16 cellular contexts compared by ENCODE assay signal in the genomic region with DNA sequence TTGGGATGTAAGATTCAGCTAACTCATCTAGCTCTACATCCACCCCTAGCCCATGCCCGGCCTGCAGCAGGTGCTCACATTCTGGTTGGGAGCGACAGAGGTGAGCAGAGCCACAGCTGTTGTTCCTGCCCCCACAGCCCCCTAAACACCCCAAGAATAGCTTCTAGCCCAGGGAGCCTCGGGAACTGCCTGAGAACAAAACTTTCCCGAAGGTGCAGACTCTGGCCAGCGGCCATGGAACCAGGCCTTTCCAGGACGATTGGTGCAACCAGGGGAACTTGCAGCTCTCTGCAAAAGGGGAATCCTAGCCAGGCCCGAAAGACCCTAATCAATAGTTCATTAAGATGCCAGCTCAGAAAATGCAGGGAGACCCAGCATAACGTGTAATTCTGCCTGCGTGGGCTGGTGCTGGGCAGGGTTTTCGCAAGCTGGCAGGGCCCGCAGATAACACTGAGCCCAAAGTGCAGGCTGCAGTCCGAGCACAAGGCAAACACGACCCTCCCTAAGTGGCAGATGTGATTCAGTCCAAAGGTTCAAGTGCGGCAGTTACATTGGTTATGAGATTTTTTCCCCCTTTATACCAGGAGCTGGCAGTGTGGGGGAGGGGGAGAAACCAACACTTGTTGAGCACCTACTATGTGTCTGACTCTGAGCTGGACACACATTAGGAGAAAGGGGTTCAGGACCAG.
"Had no signal": no experiment of that assay in that cellular context is flagged by ENCODE, and none has a peak within 500 bp of the region (broad histone marks: within the 10 kb centered on the region; RNA-seq: fewer than 3 reads in every experiment).

No MANE protein-coding gene starts in this region.

- H3K4me3 ChIP-seq: esophagus squamous epithelium, right atrium auricular region, smooth muscle cell, upper lobe of right lung had no signal

- H3K36me3 ChIP-seq: esophagus squamous epithelium, right atrium auricular region, upper lobe of right lung had no signal

- H3K4me1 Mint-ChIP-seq: immature natural killer cell; stimulated activated effector memory CD8-positive, alpha-beta T cell treated with anti-CD3 and anti-CD28 coated beads, Interleukin-12 subunit alpha, Interleukin-12 subunit beta, amount 100 ng/mL, for 72 hours had no signal

- H3K4me3 Mint-ChIP-seq: activated naive CD8-positive, alpha-beta T cell; immature natural killer cell; stimulated activated effector memory CD8-positive, alpha-beta T cell treated with anti-CD3 and anti-CD28 coated beads, Interleukin-12 subunit alpha, Interleukin-12 subunit beta, amount 100 ng/mL, for 72 hours; T-helper 2 cell treated with Interferon-gamma antibody and Interleukin-4, amounts not matched to agents 5 μg/mL and 100 μg/mL, for 36 hours had no signal

- H3K27me3 ChIP-seq: esophagus squamous epithelium, right atrium auricular region, upper lobe of right lung had no signal

- H3K27ac Mint-ChIP-seq: activated naive CD8-positive, alpha-beta T cell; immature natural killer cell; stimulated activated effector memory CD8-positive, alpha-beta T cell treated with anti-CD3 and anti-CD28 coated beads, Interleukin-12 subunit alpha, Interleukin-12 subunit beta, amount 100 ng/mL, for 72 hours; T-helper 2 cell treated with Interferon-gamma antibody and Interleukin-4, amounts not matched to agents 5 μg/mL and 100 μg/mL, for 36 hours had no signal

- H3K27ac ChIP-seq: esophagus squamous epithelium, right atrium auricular region, upper lobe of right lung had no signal

- H3K36me3 Mint-ChIP-seq: activated naive CD8-positive, alpha-beta T cell; immature natural killer cell; stimulated activated effector memory CD8-positive, alpha-beta T cell treated with anti-CD3 and anti-CD28 coated beads, Interleukin-12 subunit alpha, Interleukin-12 subunit beta, amount 100 ng/mL, for 72 hours had no signal

- H3K4me2 ChIP-seq: smooth muscle cell had no signal

- H3K27me3 Mint-ChIP-seq: activated naive CD8-positive, alpha-beta T cell had no signal

- H3K9me3 ChIP-seq: esophagus squamous epithelium, upper lobe of right lung had no signal

- H3K9me3 Mint-ChIP-seq: immature natural killer cell; stimulated activated effector memory CD8-positive, alpha-beta T cell treated with anti-CD3 and anti-CD28 coated beads, Interleukin-12 subunit alpha, Interleukin-12 subunit beta, amount 100 ng/mL, for 72 hours; T-helper 2 cell treated with Interferon-gamma antibody and Interleukin-4, amounts not matched to agents 5 μg/mL and 100 μg/mL, for 36 hours had no signal

- ATAC-seq: activated CD4-positive, CD25-positive, alpha-beta regulatory T cell treated with anti-CD3 and anti-CD28 coated beads, Interleukin-2, amount 50 U/mL, for 24 hours; stimulated activated effector memory CD8-positive, alpha-beta T cell treated with anti-CD3 and anti-CD28 coated beads, Interleukin-12 subunit alpha, Interleukin-12 subunit beta, amount 100 ng/mL, for 72 hours; upper lobe of right lung had no signal

- DNase-seq: activated gamma-delta T cell; activated T-cell treated with anti-CD3 and anti-CD28 coated beads, Interleukin-2, amount 50 U/mL, for 48 hours; amygdala; esophagus squamous epithelium; foreskin fibroblast; glutamatergic neuron; immature natural killer cell; substantia nigra; SW 1271; upper lobe of right lung had no signal
